32 cellular contexts compared by ENCODE assay signal in the genomic region with DNA sequence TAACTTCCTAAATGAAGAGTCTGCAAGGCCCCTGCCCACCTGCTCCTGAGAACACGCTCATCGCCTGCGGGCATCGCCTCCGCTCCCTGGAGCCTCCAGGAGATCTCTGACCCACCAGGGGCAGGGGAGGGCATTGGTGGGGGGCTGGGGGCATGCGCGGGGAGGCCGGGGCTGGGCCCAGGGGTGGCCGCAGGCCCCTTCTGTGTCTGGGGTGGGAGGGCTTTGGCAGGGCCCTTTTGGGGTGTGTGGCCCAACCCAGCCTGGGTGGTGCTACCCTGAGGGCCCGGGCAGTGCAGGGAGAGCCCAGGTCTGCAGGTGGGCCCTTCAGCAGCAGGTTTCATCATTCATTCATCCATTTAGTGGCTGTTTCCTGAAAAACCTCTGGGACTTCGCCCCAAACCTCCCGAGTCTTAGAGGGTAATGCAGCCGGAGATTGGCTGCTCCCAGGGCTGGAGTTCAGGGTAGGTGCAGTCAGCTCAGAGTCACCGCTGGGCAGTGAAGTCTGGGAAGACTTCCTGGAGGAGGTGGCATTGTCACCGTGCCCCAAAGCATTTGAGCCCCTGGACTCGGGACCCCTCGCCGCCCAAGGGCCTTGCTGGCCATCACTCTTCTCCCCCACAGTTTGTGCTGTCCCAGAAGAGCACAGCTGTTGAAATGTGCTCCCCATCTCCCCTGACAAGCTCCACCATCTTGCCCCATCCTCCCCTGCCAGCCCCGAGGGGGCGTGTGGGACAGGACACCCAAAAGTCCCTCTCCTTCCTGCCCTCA.
"Had no signal": no experiment of that assay in that cellular context is flagged by ENCODE, and none has a peak within 500 bp of the region (broad histone marks: within the 10 kb centered on the region; RNA-seq: fewer than 3 reads in every experiment).

No MANE protein-coding gene starts in this region.

- H3K27me3 ChIP-seq: adrenal gland, ascending aorta, breast epithelium, cardiac muscle cell, colonic mucosa had no signal

- H3K9me3 ChIP-seq: adrenal gland, ascending aorta, breast epithelium, colonic mucosa had no signal

- DNase-seq: activated CD4-positive, alpha-beta memory T cell treated with anti-CD3 and anti-CD28 coated beads for 36 hours; activated CD4-positive, alpha-beta T cell treated with anti-CD3 and anti-CD28 coated beads for 36 hours; activated CD4-positive, alpha-beta T cell treated with anti-CD3 and anti-CD28 coated beads, Interleukin-2, amount 10 ng/mL, durations not matched to agents 24 days and 14 days; activated CD4-positive, CD25-positive, alpha-beta regulatory T cell; activated CD4-positive, CD25-positive, alpha-beta regulatory T cell treated with anti-CD3 and anti-CD28 coated beads, Interleukin-2, amount 50 U/mL, for 72 hours; activated CD8-positive, alpha-beta memory T cell treated with anti-CD3 and anti-CD28 coated beads, Interleukin-2, amount 10 ng/mL, durations not matched to agents 7 days and 5 days; activated CD8-positive, alpha-beta memory T cell treated with anti-CD3 and anti-CD28 coated beads, Interleukin-2, amount 50 U/mL, for 4 hours; activated CD8-positive, alpha-beta T cell treated with anti-CD3 and anti-CD28 coated beads, Interleukin-2, amount 10 ng/mL, durations not matched to agents 7 days and 5 days; activated effector memory CD4-positive, alpha-beta T cell treated with anti-CD3 and anti-CD28 coated beads, Interleukin-2, amount 50 U/mL, for 16 hours; activated naive CD4-positive, alpha-beta T cell treated with anti-CD3 and anti-CD28 coated beads for 36 hours; activated naive CD8-positive, alpha-beta T cell treated with anti-CD3 and anti-CD28 coated beads for 36 hours; activated naive CD8-positive, alpha-beta T cell treated with anti-CD3 and anti-CD28 coated beads, Interleukin-2, amount 50 U/mL, for 24 hours; activated T-cell treated with anti-CD3 and anti-CD28 coated beads, Interleukin-2, amount 50 U/mL, for 1 hour; activated T-cell treated with anti-CD3 and anti-CD28 coated beads, Interleukin-2, amount 50 U/mL, for 48 hours; adrenal gland; amygdala; central memory CD4-positive, alpha-beta T cell; cerebellar nuclear complex; colonic mucosa; effector memory CD4-positive, alpha-beta T cell; endodermal cell; foreskin fibroblast; glutamatergic neuron; T-helper 1 cell; T-helper 17 cell; T1000 had no signal

- H3K27ac ChIP-seq: adrenal gland, ascending aorta, breast epithelium, cardiac muscle cell, colonic mucosa had no signal

- H3K4me3 ChIP-seq: adrenal gland, ascending aorta, breast epithelium, cardiac muscle cell, colonic mucosa had no signal

- H3K4me1 ChIP-seq: adrenal gland, ascending aorta, breast epithelium, colonic mucosa, heart left ventricle had no signal

- ATAC-seq: activated CD4-positive, alpha-beta T cell treated with anti-CD3 and anti-CD28 coated beads for 36 hours; activated CD8-positive, alpha-beta memory T cell treated with anti-CD3 and anti-CD28 coated beads, Interleukin-2, amount 10 ng/mL, durations not matched to agents 7 days and 5 days; activated CD8-positive, alpha-beta T cell treated with anti-CD3 and anti-CD28 coated beads, Interleukin-2, amount 10 ng/mL, durations not matched to agents 7 days and 5 days; activated naive CD8-positive, alpha-beta T cell treated with anti-CD3 and anti-CD28 coated beads, Interleukin-2, amount 50 U/mL, for 24 hours; esophagus mucosa; T-helper 17 cell had no signal

- H3K36me3 ChIP-seq: adrenal gland, ascending aorta, breast epithelium, cardiac muscle cell, colonic mucosa, heart left ventricle had no signal

- FAIRE-seq: frontal cortex had no signal
